ENCODE assay signal across 8 cellular contexts in the genomic region with DNA sequence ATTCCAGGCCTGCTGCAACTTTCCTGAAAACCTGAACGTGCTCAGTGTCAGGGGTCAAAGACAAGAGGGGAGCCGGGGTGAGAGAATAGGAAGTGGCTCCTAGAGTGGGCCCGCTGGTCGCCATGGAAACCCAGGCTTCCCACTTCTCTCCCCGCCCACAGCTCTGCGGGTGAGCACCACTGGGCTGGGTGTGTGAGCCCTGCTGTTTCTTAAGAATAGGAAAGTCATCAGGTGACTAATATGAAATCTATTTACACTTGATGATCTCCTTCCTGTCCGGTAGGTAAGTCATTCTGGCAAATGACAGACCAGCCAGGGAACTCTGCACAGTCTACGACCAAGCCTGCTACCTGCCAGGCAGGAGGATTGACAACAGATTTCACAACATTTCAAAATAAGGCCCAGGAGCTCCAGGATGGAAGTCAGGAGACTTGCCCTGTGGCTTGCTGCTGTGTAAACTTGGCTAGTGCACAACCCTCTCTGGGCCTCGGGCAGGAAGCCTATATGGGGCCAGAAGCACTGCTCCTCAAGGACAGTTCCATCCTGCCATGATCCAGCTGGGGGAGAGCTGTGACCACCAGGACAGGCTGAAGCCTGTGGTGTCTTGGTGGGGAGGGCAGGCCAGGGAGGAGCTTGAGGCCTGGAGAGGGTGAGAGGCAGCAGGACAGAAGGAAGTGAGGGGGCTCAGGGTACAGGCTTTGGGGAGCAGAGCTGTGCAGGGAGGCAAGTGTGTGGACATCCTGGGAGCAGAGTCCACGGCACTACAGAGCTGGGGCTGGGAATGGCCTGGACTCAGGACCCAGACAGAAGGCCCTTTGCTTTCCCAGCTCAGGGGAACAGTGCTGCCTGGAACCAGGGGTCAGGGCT.
DNase-seq lines count a peak whose midpoint lies in the region; ATAC-seq, FAIRE-seq and TF ChIP-seq lines count a peak whose summit lies in the region.

No MANE protein-coding gene starts in this region.

- peak overlapping the region in 1 of 3 experiments; percentile 28 for H3K4me3 ChIP-seq in keratinocyte (ENCODE audit: control insufficient read depth in 2 of 3, extremely low read depth in 1 of 3, insufficient read depth in 2 of 3, low read depth in 1 of 3, low read length in 3 of 3)
- H3K4me3 ChIP-seq in CD4-positive, alpha-beta memory T cell (ENCODE audit: low read length in 2 of 2), result no peak overlapping the region

- H3K27me3 Mint-ChIP-seq in CD4-positive, alpha-beta memory T cell, result no peaks in the 10 kb centered on the region

- H3K36me3 ChIP-seq in keratinocyte (ENCODE audit: control insufficient read depth in 2 of 2, extremely low read depth in 1 of 2, insufficient read depth in 2 of 2, low read length in 2 of 2), result peaks cover 5 to 9% of the 10 kb centered on the region in 2 experiments
- H3K36me3 ChIP-seq in CD4-positive, alpha-beta memory T cell (ENCODE audit: insufficient read depth, low read length), result no peaks in the 10 kb centered on the region

- peak; percentile 86 for ATAC-seq in GM18519 (IDR thresholded peaks at IDR 0.05; ENCODE audit: low FRiP score, unreplicated experiment)
- ATAC-seq in HG02973 (IDR thresholded peaks at IDR 0.05; ENCODE audit: unreplicated experiment), result peak; percentile 72

- POLR2A ChIA-PET in CD4-positive, alpha-beta memory T cell (lab: Charles Lee; ENCODE audit: partially characterized antibody), result no interaction called here

- no peak overlapping the region for H3K4me3 Mint-ChIP-seq in CD4-positive, alpha-beta memory T cell

- peak; percentile 94 for FAIRE-seq in keratinocyte (lab: Jason Lieb, UNC)

- H3K79me2 ChIP-seq in keratinocyte (ENCODE audit: control insufficient read depth, insufficient read depth, low read length), result peaks cover 68% of the 10 kb centered on the region

- H3K27me3 ChIP-seq in keratinocyte (ENCODE audit: control insufficient read depth, extremely low read depth, insufficient read depth, low read length), result no peaks in the 10 kb centered on the region
- H3K27me3 ChIP-seq in CD4-positive, alpha-beta memory T cell (ENCODE audit: insufficient read depth, low read length), result no peaks in the 10 kb centered on the region

- intact Hi-C loops in CD4-positive, alpha-beta memory T cell (cut with micrococcal nuclease), result no loop called here

- no peak for TF ChIP-seq CTCF in keratinocyte (optimal IDR thresholded peaks at IDR 0.05 in 1 of 3, IDR thresholded peaks at IDR 0.05 in 1 of 3, conservative IDR thresholded peaks at IDR 0.05 in 1 of 3; ENCODE audit: extremely low read depth in 1 of 3, insufficient read depth in 2 of 3, low read length in 3 of 3)

- no peaks in the 10 kb centered on the region for H4K20me1 ChIP-seq in keratinocyte (ENCODE audit: control insufficient read depth, extremely low read depth, insufficient read depth, low read length)

- dilution Hi-C loops in keratinocyte (cut with MboI; ENCODE audit: extremely low pct_ligation_motif_present, low sequenced_read_pairs), result no loop called here

- no peaks in the 10 kb centered on the region for H3K9me3 Mint-ChIP-seq in CD4-positive, alpha-beta memory T cell

- H3K4me1 Mint-ChIP-seq in CD4-positive, alpha-beta memory T cell, result peaks cover 1 to 8% (median 2%) of the 10 kb centered on the region in 4 donors

- H3K9ac ChIP-seq in keratinocyte (ENCODE audit: control insufficient read depth, extremely low read depth, insufficient read depth, low read length), result peak overlapping the region; percentile 51

- peak overlapping the region; percentile 65 for H3K4me2 ChIP-seq in keratinocyte (ENCODE audit: control insufficient read depth, extremely low read depth, insufficient read depth, low read depth, low read length)

- CTCF ChIA-PET in CD4-positive, alpha-beta memory T cell (lab: Charles Lee; ENCODE audit: partially characterized antibody), result no interaction called here

- H3K27ac Mint-ChIP-seq in CD4-positive, alpha-beta memory T cell, result peak overlapping the region in 3 of 7 donors; percentile 42 to 76 (median 43)

- no peaks in the 10 kb centered on the region for H3K36me3 Mint-ChIP-seq in CD4-positive, alpha-beta memory T cell

- no peaks in the 10 kb centered on the region for H3K9me3 ChIP-seq in keratinocyte (ENCODE audit: control insufficient read depth, low read depth, low read length)
- no peaks in the 10 kb centered on the region for H3K9me3 ChIP-seq in CD4-positive, alpha-beta memory T cell (ENCODE audit: control insufficient read depth in 1 of 2, low read length in 2 of 2)

- H3K4me1 ChIP-seq in keratinocyte (ENCODE audit: control insufficient read depth, extremely low read depth, insufficient read depth, low read length), result peaks cover 61% of the 10 kb centered on the region
- no peaks in the 10 kb centered on the region for H3K4me1 ChIP-seq in CD4-positive, alpha-beta memory T cell (ENCODE audit: insufficient read depth, low read length)

- H2AFZ ChIP-seq in keratinocyte (ENCODE audit: control insufficient read depth, low read length), result no peak overlapping the region

- DNase-seq in 8988T (peak; percentile 63), NOMO-1 treated with DMSO at 0.1 percent for 48 hours (lab: John Stamatoyannopoulos, UW; ENCODE audit: unreplicated experiment) (peak; percentile 76), keratinocyte (ENCODE audit: low read depth, low spot score) (no peak)
- DNase-seq in stimulated activated CD8-positive, alpha-beta memory T cell treated with anti-CD3 and anti-CD28 coated beads, Interleukin-12 subunit alpha, Interleukin-12 subunit beta, amount 100 ng/mL, for 24 hours (ENCODE audit: extremely low read depth), result peak; percentile 39
- DNase-seq in CD4-positive, alpha-beta memory T cell, result no peak

- peaks cover 2% of the 10 kb centered on the region for H3K9me1 ChIP-seq in keratinocyte (ENCODE audit: control insufficient read depth, extremely low read depth, insufficient read depth, low read length)

- H3K27ac ChIP-seq in angular gyrus (ENCODE audit: low read depth, low read length), result peak overlapping the region; percentile 30
- H3K27ac ChIP-seq in keratinocyte (ENCODE audit: control insufficient read depth, insufficient read depth, low read length), result peak overlapping the region; percentile 86
- H3K27ac ChIP-seq in CD4-positive, alpha-beta memory T cell (ENCODE audit: low read depth, low read length), result no peak overlapping the region

Comparison
In these comparisons a context has a peak if more than half of its experiments do, and no peak if none do; other contexts are left out.
1. DNase-seq: peak in 8988T (single experiment), NOMO-1 treated with DMSO at 0.1 percent for 48 hours (single experiment) and stimulated activated CD8-positive, alpha-beta memory T cell treated with anti-CD3 and anti-CD28 coated beads, Interleukin-12 subunit alpha, Interleukin-12 subunit beta, amount 100 ng/mL, for 24 hours (single experiment); none in keratinocyte (single experiment) and CD4-positive, alpha-beta memory T cell (0 of 5).